8 cellular contexts compared by ENCODE assay signal in genomic region chrX:77899081-77899828, GRCh38. TPM values are rescaled to one million over a fixed set of nuclear protein-coding genes. Genes with fewer than 3 reads are reported as not detected.
DNase-seq lines count a peak whose midpoint lies in the region; ATAC-seq and TF ChIP-seq lines count a peak whose summit lies in the region.

Gene COX7B (plus strand): TSS chrX:77899468. CDS start chrX:77899554, 86 bp downstream.

- peak within 1 kb of the TSS; percentile 86 for H2BK5ac ChIP-seq in IMR-90 (ENCODE audit: low read depth, low read length, poor library complexity, severe bottlenecking)

- H3K4ac ChIP-seq in IMR-90 (ENCODE audit: low read depth, low read length), result peak within 1 kb of the TSS; percentile 73

- H3K9me3 Mint-ChIP-seq in stimulated activated naive B cell treated with anti-CD40 and anti-IgM and Interleukin-4, amounts not matched to agents 10 μg/mL and 1 μg/mL and 100 μg/mL, for 72 hours, result peaks cover 0 to 3% of the 10 kb centered on the region in 2 donors

- H2BK15ac ChIP-seq in IMR-90 (ENCODE audit: low read depth, low read length), result no peak within 1 kb of the TSS

- peak within 1 kb of the TSS; percentile 43 for H2AK9ac ChIP-seq in IMR-90 (replicated peaks; ENCODE audit: low read depth, low read length, poor library complexity)

- CTCF ChIA-PET in IMR-90 (lab: Yijun Ruan, JAX) (interaction anchor here (0.6 to 1.1 kb wide), 4 partner anchors 11 to 444 kb away, joined by 3 to 5 read pairs (median 4); partner anchors contain the start of gene ATP7A), OCI-LY7 (lab: Charles Lee; ENCODE audit: unreplicated experiment) (no interaction called here)

- peak within 1 kb of the TSS; percentile 20 to 92; a peak in 3 of 4 replicates for H4K8ac ChIP-seq in IMR-90 (ENCODE audit: low read depth in 2 of 2, low read length in 2 of 2)

- H3K14ac ChIP-seq in IMR-90 (replicated peaks; ENCODE audit: low read depth, low read length), result peak within 1 kb of the TSS; percentile 86

- H3K79me1 ChIP-seq in IMR-90 (ENCODE audit: low read depth in 1 of 2, low read length in 2 of 2), result peaks cover 0 to 8% of the 10 kb centered on the region in 2 experiments; a peak in 2 of 4 replicates

- peaks cover 4% of the 10 kb centered on the region; the same call in 1 of the 2 replicates for H3K36me3 ChIP-seq in IMR-90 (ENCODE audit: control insufficient read depth, insufficient read depth, low read length)
- peaks cover 43% of the 10 kb centered on the region for H3K36me3 ChIP-seq in OCI-LY7 (ENCODE audit: insufficient read depth, low read length)

- ATAC-seq in GM21529 (IDR thresholded peaks at IDR 0.05; ENCODE audit: unreplicated experiment) (peak; percentile 62), IMR-90 (ENCODE audit: low read depth) (peak; percentile 79)
- peak; percentile 66 to 67 for ATAC-seq in stimulated activated naive B cell treated with anti-CD40 and anti-IgM and Interleukin-4, amounts not matched to agents 10 μg/mL and 1 μg/mL and 100 μg/mL, for 72 hours (replicated peaks)

- H2BK20ac ChIP-seq in IMR-90 (ENCODE audit: low read depth, low read length), result no peak within 1 kb of the TSS

- dilution Hi-C loops in IMR-90 (cut with HindIII; ENCODE audit: low sequenced_read_pairs, unreplicated experiment), result no loop called here

- TF ChIP-seq RAD21 in IMR-90 (IDR thresholded peaks at IDR 0.05; ENCODE audit: low read length), result peak; percentile 39

- H3K9me3 ChIP-seq in IMR-90 (ENCODE audit: control insufficient read depth, insufficient read depth, low read length) (no peaks in the 10 kb centered on the region), OCI-LY7 (ENCODE audit: low read length) (no peaks in the 10 kb centered on the region), mononuclear cell (ENCODE audit: low read depth, low read length) (no peaks in the 10 kb centered on the region)

- peak within 1 kb of the TSS; percentile 81 for H3K56ac ChIP-seq in IMR-90 (ENCODE audit: extremely low read depth, insufficient read depth, low read length)

- peak; percentile 90 for TF ChIP-seq POLR2A in IMR-90 (IDR thresholded peaks at IDR 0.05; ENCODE audit: low read depth, low read length)

- H3K27ac ChIP-seq in IMR-90 (ENCODE audit: insufficient read depth, low read length) (peak within 1 kb of the TSS; percentile 71), OCI-LY7 (ENCODE audit: low read depth, low read length, poor library complexity, severe bottlenecking) (peak within 1 kb of the TSS; percentile 82)

- H3K4me1 Mint-ChIP-seq in stimulated activated naive B cell treated with anti-CD40 and anti-IgM and Interleukin-4, amounts not matched to agents 10 μg/mL and 1 μg/mL and 100 μg/mL, for 72 hours, result peaks cover 0 to 9% of the 10 kb centered on the region in 2 donors

- TF ChIP-seq CTCF in IMR-90 (conservative IDR thresholded peaks at IDR 0.05; ENCODE audit: low read depth, low read length) (peak; percentile 56), OCI-LY7 (conservative IDR thresholded peaks at IDR 0.05; ENCODE audit: low read length) (peak; percentile 70), epithelial cell of proximal tubule (conservative IDR thresholded peaks at IDR 0.05; ENCODE audit: low read depth, low read length) (peak; percentile 47)

- POLR2A ChIA-PET in IMR-90 (lab: Charles Lee; ENCODE audit: unreplicated experiment) (interaction anchor here (0.6 to 1.3 kb wide), 3 partner anchors 9 to 126 kb away, joined by 3 to 4 read pairs (median 4); partner anchors contain the start of gene ATP7A), OCI-LY7 (lab: Charles Lee) (interaction anchor here (0.5 to 2.8 kb wide), 11 partner anchors 11 to 1006 kb away, joined by 3 to 35 read pairs (median 4); partner anchors contain the start of gene ATP7A)

- peak within 1 kb of the TSS; percentile 84 for H3K9ac ChIP-seq in IMR-90 (ENCODE audit: low read depth, low read length)

- H3K18ac ChIP-seq in IMR-90 (ENCODE audit: low read depth, low read length), result no peak within 1 kb of the TSS

- peak within 1 kb of the TSS; percentile 63 for H4K5ac ChIP-seq in IMR-90 (ENCODE audit: low read depth, low read length)

- H2AFZ ChIP-seq in IMR-90 (replicated peaks; ENCODE audit: low read length, poor library complexity) (peak within 1 kb of the TSS; percentile 78), OCI-LY7 (ENCODE audit: low read length) (peak within 1 kb of the TSS; percentile 90)

- H3K27ac Mint-ChIP-seq in stimulated activated naive B cell treated with anti-CD40 and anti-IgM and Interleukin-4, amounts not matched to agents 10 μg/mL and 1 μg/mL and 100 μg/mL, for 72 hours, result peak within 1 kb of the TSS; percentile 93

- H3K9me2 ChIP-seq in OCI-LY7 (ENCODE audit: insufficient read depth, low read length), result no peaks in the 10 kb centered on the region

- peak within 1 kb of the TSS; percentile 35; the same call in 1 of the 2 replicates for H2BK120ac ChIP-seq in IMR-90 (ENCODE audit: low read depth, low read length)

- H3K23ac ChIP-seq in IMR-90 (ENCODE audit: low read depth, low read length), result peak within 1 kb of the TSS; percentile 89

- H3K79me2 ChIP-seq in OCI-LY7 (ENCODE audit: insufficient read depth, low read depth, low read length), result peaks cover 50% of the 10 kb centered on the region

- no peaks in the 10 kb centered on the region for H3K4me1 ChIP-seq in IMR-90 (ENCODE audit: control insufficient read depth, insufficient read depth, low read length)
- H3K4me1 ChIP-seq in OCI-LY7 (ENCODE audit: insufficient read depth, low read length, poor library complexity, severe bottlenecking), result no peaks in the 10 kb centered on the region
- H3K4me1 ChIP-seq in mononuclear cell (ENCODE audit: insufficient read depth, low read length), result peaks cover 12% of the 10 kb centered on the region

- no peaks in the 10 kb centered on the region for H3K27me3 ChIP-seq in IMR-90 (ENCODE audit: control insufficient read depth, insufficient read depth, low read length)
- no peaks in the 10 kb centered on the region for H3K27me3 ChIP-seq in mononuclear cell (ENCODE audit: insufficient read depth, low read length)

- H3K27me3 Mint-ChIP-seq in stimulated activated naive B cell treated with anti-CD40 and anti-IgM and Interleukin-4, amounts not matched to agents 10 μg/mL and 1 μg/mL and 100 μg/mL, for 72 hours, result no peaks in the 10 kb centered on the region

- BruUV-seq in IMR-90 (replicated peaks; lab: Mats Ljungman, UMichigan) (TSS peak; percentile 65), OCI-LY7 (replicated peaks; lab: Mats Ljungman, UMichigan) (no TSS peak)

- peaks cover 3 to 19% of the 10 kb centered on the region in 2 donors for H3K36me3 Mint-ChIP-seq in stimulated activated naive B cell treated with anti-CD40 and anti-IgM and Interleukin-4, amounts not matched to agents 10 μg/mL and 1 μg/mL and 100 μg/mL, for 72 hours

- peak within 1 kb of the TSS; percentile 49; the same call in 1 of the 2 replicates for H4K91ac ChIP-seq in IMR-90 (ENCODE audit: insufficient read depth, low read depth, low read length)

- H3K4me3 Mint-ChIP-seq in stimulated activated naive B cell treated with anti-CD40 and anti-IgM and Interleukin-4, amounts not matched to agents 10 μg/mL and 1 μg/mL and 100 μg/mL, for 72 hours, result peak within 1 kb of the TSS; percentile 89 to 90

- peak within 1 kb of the TSS; percentile 92 for H3K4me3 ChIP-seq in IMR-90 (ENCODE audit: insufficient read depth, low read depth, low read length)
- peak within 1 kb of the TSS; percentile 91 for H3K4me3 ChIP-seq in OCI-LY7 (ENCODE audit: low read depth, low read length, poor library complexity, severe bottlenecking)
- peak within 1 kb of the TSS; percentile 81 for H3K4me3 ChIP-seq in epithelial cell of proximal tubule (ENCODE audit: low read depth, low read length)
- peak within 1 kb of the TSS; percentile 81 for H3K4me3 ChIP-seq in mononuclear cell (ENCODE audit: low read length)

- 30% methylated on average over 16 of the region's 28 CpGs; no CpG with 5 or more reads in 1 of the 2 experiments for WGBS in IMR-90 (ENCODE audit: extremely low coverage in 2 of 2, insufficient read length in 1 of 2), 2 experiments

- DNase-seq in DMS53 treated with DMSO at 0.1 percent for 48 hours (lab: John Stamatoyannopoulos, UW; ENCODE audit: unreplicated experiment), result peak; percentile 98
- peak; percentile 96 for DNase-seq in IMR-90
- DNase-seq in OCI-LY7 (ENCODE audit: low spot score), result peak; percentile 96
- peak; percentile 47 for DNase-seq in activated T-cell treated with anti-CD3 and anti-CD28 coated beads for 4 hours
- peak; percentile 92 for DNase-seq in epithelial cell of proximal tubule (ENCODE audit: low read depth)
- peak; percentile 72 for DNase-seq in stimulated activated naive B cell treated with anti-CD40 and anti-IgM and Interleukin-4, amounts not matched to agents 10 μg/mL and 1 μg/mL and 100 μg/mL, for 72 hours

- peak within 1 kb of the TSS; percentile 78 for H3K4me2 ChIP-seq in IMR-90 (ENCODE audit: low read depth, low read length)
- H3K4me2 ChIP-seq in OCI-LY7 (ENCODE audit: low read length), result peak within 1 kb of the TSS; percentile 75

- H4K20me1 ChIP-seq in IMR-90 (ENCODE audit: insufficient read depth, low read length), result no peaks in the 10 kb centered on the region
- no peaks in the 10 kb centered on the region for H4K20me1 ChIP-seq in OCI-LY7 (ENCODE audit: insufficient read depth, low read length)

- H2AK5ac ChIP-seq in IMR-90 (ENCODE audit: low read depth, low read length), result peak within 1 kb of the TSS; percentile 43; the same call in 1 of the 2 replicates

- intact Hi-C loops in IMR-90 (cut with micrococcal nuclease) (loop anchor here (1.0 to 10.0 kb wide), 4 partner anchors 114 to 394 kb away; partner anchors contain the start of gene ATRX), OCI-LY7 (cut with micrococcal nuclease; ENCODE audit: unreplicated experiment) (loop anchor here (5.0 to 10.0 kb wide), 3 partner anchors 114 to 1754 kb away; partner anchors contain the start of genes ATRX and P2RY10)

- H3K9me1 ChIP-seq in IMR-90 (ENCODE audit: insufficient read depth, low read length), result no peaks in the 10 kb centered on the region

- in situ Hi-C loops in IMR-90 (cut with MboI; ENCODE audit: low sequenced_read_pairs), result no loop called here

TF ChIP-seq in IMR-90, 13 proteins besides CTCF, POLR2A, EP300 and RAD21 (continues in another document):
- TF ChIP-seq BHLHE40 (IDR thresholded peaks at IDR 0.05; ENCODE audit: low read depth, low read length) (no peak), CHD1 (IDR thresholded peaks at IDR 0.05; ENCODE audit: low read depth, low read length) (0 out of 2 replicates have a peak, but pooled peaks have one; percentile 65), NFE2L2 (IDR thresholded peaks at IDR 0.05; ENCODE audit: low read depth, low read length) (no peak)

RNA-seq across cellular contexts. Expression of gene COX7B, which starts in this region (rescaled TPM):
- total RNA-seq in IMR-90 (2012; rRNA removed), result 330 and 336 TPM in 2 replicates
- 768 and 912 TPM in 2 replicates for polyA plus RNA-seq in IMR-90 (2012; rRNA removed)
- polyA plus RNA-seq in IMR-90 (2012; cell fraction: cytosol; rRNA removed), result 277 and 421 TPM in 2 replicates
- polyA plus RNA-seq in IMR-90 (2012; cell fraction: nucleus; rRNA removed; ENCODE audit: low replicate concordance), result 49.7 and 337 TPM in 2 replicates
- total RNA-seq in OCI-LY7 (2014; rRNA removed; shearing (Covaris generic)), result 189 and 199 TPM in 2 replicates
- 256 and 268 TPM in 2 replicates for total RNA-seq in OCI-LY7 (2022)
- 285 and 410 TPM in 2 replicates for total RNA-seq in epithelial cell of proximal tubule
- 217 TPM for total RNA-seq in mononuclear cell

Comparison
In these comparisons a context has a peak if more than half of its experiments do, and no peak if none do; other contexts are left out.
1. Peak in every context shown above with its lines: DNase-seq, ATAC-seq, H3K4me3 ChIP-seq and H3K27ac ChIP-seq.
2. DNase-seq: peak in every context shown above with its lines; median percentile 98 in DMS53 treated with DMSO at 0.1 percent for 48 hours; 96 in IMR-90; 96 in OCI-LY7; 92 in epithelial cell of proximal tubule; 72 in stimulated activated naive B cell treated with anti-CD40 and anti-IgM and Interleukin-4, amounts not matched to agents 10 μg/mL and 1 μg/mL and 100 μg/mL, for 72 hours; 47 in activated T-cell treated with anti-CD3 and anti-CD28 coated beads for 4 hours.